ENCODE assay signal across 8 cellular contexts in the genomic region with DNA sequence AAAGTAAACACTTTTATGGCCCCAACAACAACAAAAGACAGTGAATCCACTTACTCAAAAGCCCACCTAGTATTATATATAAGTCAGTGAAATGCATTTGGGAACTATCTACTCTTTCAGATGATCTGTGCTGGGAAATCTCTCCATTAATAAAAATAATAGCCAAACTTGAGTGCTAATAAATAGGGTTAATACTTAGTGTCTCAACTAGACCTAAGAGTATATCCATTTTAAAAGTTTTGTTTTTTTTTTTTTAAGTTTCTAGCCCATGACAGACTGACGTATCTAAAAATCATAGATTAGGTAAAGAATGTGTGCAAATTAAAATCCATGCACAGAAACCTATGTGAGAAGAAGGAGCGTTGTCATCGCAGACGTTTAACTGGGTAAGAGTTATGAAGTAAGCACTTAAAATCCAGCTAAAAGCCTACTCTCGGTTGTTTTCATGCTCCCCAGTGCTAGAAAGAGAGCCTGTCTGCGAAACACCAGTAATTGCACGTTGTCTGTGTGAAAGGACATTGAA.
DNase-seq lines count a peak whose midpoint lies in the region; TF ChIP-seq lines count a peak whose summit lies in the region.

No MANE protein-coding gene starts in this region.

- H3K4me2 ChIP-seq in Loucy (ENCODE audit: low read depth, low read length, poor library complexity, severe bottlenecking) (peak overlapping the region; percentile 79), neural progenitor cell (peak overlapping the region; percentile 76)

- no peaks in the 10 kb centered on the region for H3K9me3 ChIP-seq in Loucy (ENCODE audit: insufficient read depth, low read depth, low read length)
- H3K9me3 ChIP-seq in ectodermal cell (ENCODE audit: control insufficient read depth, low read length): no peaks in the 10 kb centered on the region
- H3K9me3 ChIP-seq in neural progenitor cell (ENCODE audit: low read depth): no peaks in the 10 kb centered on the region

- H3K4me3 Mint-ChIP-seq in CD14-positive monocyte: peak overlapping the region; percentile 90 to 98
- peak overlapping the region; percentile 79 for H3K4me3 Mint-ChIP-seq in neural progenitor cell

- peak overlapping the region; percentile 69 for H3K9ac ChIP-seq in Loucy (ENCODE audit: low read depth, low read length, poor library complexity, severe bottlenecking)
- H3K9ac ChIP-seq in neural progenitor cell: no peak overlapping the region

- H3K27me3 ChIP-seq in Loucy (ENCODE audit: insufficient read depth, low read length, poor library complexity, severe bottlenecking) (no peaks in the 10 kb centered on the region), ectodermal cell (ENCODE audit: control insufficient read depth, insufficient read depth, low read length, poor library complexity, severe bottlenecking) (no peaks in the 10 kb centered on the region), neural progenitor cell (peaks cover 32% of the 10 kb centered on the region)

- H3K4me1 Mint-ChIP-seq in CD14-positive monocyte (peaks cover 45% of the 10 kb centered on the region), neural progenitor cell (peaks cover 40% of the 10 kb centered on the region)

- intact Hi-C loops in CD14-positive monocyte (cut with micrococcal nuclease): loop anchor here (5.0 to 10.0 kb wide), 2 partner anchors 45 to 57 kb away; no protein-coding TSS in a partner anchor

- H3K4me3 ChIP-seq in Loucy (ENCODE audit: low read length, poor library complexity, severe bottlenecking) (peak overlapping the region; percentile 75), ectodermal cell (ENCODE audit: insufficient read depth, low read depth, low read length) (peak overlapping the region; percentile 10), neural progenitor cell (peak overlapping the region; percentile 40)

- H3K4me1 ChIP-seq in Loucy (ENCODE audit: insufficient read depth, low read length, poor library complexity, severe bottlenecking) (peaks cover 11% of the 10 kb centered on the region), ectodermal cell (ENCODE audit: control insufficient read depth, insufficient read depth, low read length) (peaks cover 5% of the 10 kb centered on the region), neural progenitor cell (peaks cover 12% of the 10 kb centered on the region)

- H3K27ac ChIP-seq in ectodermal cell (ENCODE audit: insufficient read depth, low read depth, low read length, poor library complexity, severe bottlenecking) (no peak overlapping the region), neural progenitor cell (no peak overlapping the region)

- peaks cover 0 to 1% (median 0%) of the 10 kb centered on the region in 7 donors for H3K9me3 Mint-ChIP-seq in CD14-positive monocyte
- no peaks in the 10 kb centered on the region for H3K9me3 Mint-ChIP-seq in neural progenitor cell

- H3F3A ChIP-seq in Loucy (ENCODE audit: low read depth) (no peaks in the 10 kb centered on the region), neural progenitor cell (ENCODE audit: low read depth) (peaks cover 18% of the 10 kb centered on the region)

- H3K27ac Mint-ChIP-seq in CD14-positive monocyte: peak overlapping the region; percentile 93 to 99 (median 97)
- peak overlapping the region; percentile 64 for H3K27ac Mint-ChIP-seq in neural progenitor cell

- TF ChIP-seq CTCF in CD14-positive monocyte (IDR thresholded peaks at IDR 0.05): no peak
- no peak for TF ChIP-seq CTCF in Loucy (conservative IDR thresholded peaks at IDR 0.05; ENCODE audit: low read length)
- TF ChIP-seq CTCF in neural progenitor cell (IDR thresholded peaks at IDR 0.05): no peak

- H3K36me3 Mint-ChIP-seq in CD14-positive monocyte (peaks cover 4 to 7% of the 10 kb centered on the region in 2 donors), neural progenitor cell (no peaks in the 10 kb centered on the region)

- H3K79me2 ChIP-seq in Loucy (ENCODE audit: insufficient read depth, low read length) (no peaks in the 10 kb centered on the region), neural progenitor cell (ENCODE audit: low read depth) (no peaks in the 10 kb centered on the region)

- peak overlapping the region; percentile 92 for H2AFZ ChIP-seq in Loucy (ENCODE audit: low read length)
- no peak overlapping the region for H2AFZ ChIP-seq in neural progenitor cell (replicated peaks)

- DNase-seq in CD14-positive monocyte (ENCODE audit: low spot score): no peak
- no peak for DNase-seq in neural progenitor cell (ENCODE audit: low spot score)
- DNase-seq in NCI-H524 (lab: John Stamatoyannopoulos, UW): no peak
- no peak for DNase-seq in SK-N-DZ (ENCODE audit: low spot score)
- DNase-seq in H4 (ENCODE audit: low spot score): no peak
- DNase-seq in islet precursor cell: no peak

- H3K27me3 Mint-ChIP-seq in CD14-positive monocyte (ENCODE audit: low read depth in 3 of 3): peaks cover 0 to 2% (median 0%) of the 10 kb centered on the region in 3 donors
- peaks cover 3% of the 10 kb centered on the region for H3K27me3 Mint-ChIP-seq in neural progenitor cell (ENCODE audit: insufficient read depth, low read depth)

- H4K20me1 ChIP-seq in Loucy (ENCODE audit: insufficient read depth, low read length, poor library complexity, severe bottlenecking) (no peaks in the 10 kb centered on the region), neural progenitor cell (ENCODE audit: low read depth) (no peaks in the 10 kb centered on the region)

- H3K9me2 ChIP-seq in Loucy (replicated peaks; ENCODE audit: low read depth, low read length): no peaks in the 10 kb centered on the region

- WGBS in ectodermal cell, 2 experiments: 41% methylated on average over 7 of the region's 7 CpGs

- H3K36me3 ChIP-seq in Loucy (ENCODE audit: insufficient read depth, low read length): no peaks in the 10 kb centered on the region
- no peaks in the 10 kb centered on the region for H3K36me3 ChIP-seq in ectodermal cell (ENCODE audit: control insufficient read depth, insufficient read depth, low read length)
- H3K36me3 ChIP-seq in neural progenitor cell: no peaks in the 10 kb centered on the region

Comparison
In these comparisons a context has a peak if more than half of its experiments do, and no peak if none do; other contexts are left out.
1. H3K4me3 ChIP-seq: peak in every context shown above with its lines; median percentile 75 in Loucy; 40 in neural progenitor cell; 10 in ectodermal cell.